Comparison of ENCODE assay signal across 29 cellular contexts in the genomic region with DNA sequence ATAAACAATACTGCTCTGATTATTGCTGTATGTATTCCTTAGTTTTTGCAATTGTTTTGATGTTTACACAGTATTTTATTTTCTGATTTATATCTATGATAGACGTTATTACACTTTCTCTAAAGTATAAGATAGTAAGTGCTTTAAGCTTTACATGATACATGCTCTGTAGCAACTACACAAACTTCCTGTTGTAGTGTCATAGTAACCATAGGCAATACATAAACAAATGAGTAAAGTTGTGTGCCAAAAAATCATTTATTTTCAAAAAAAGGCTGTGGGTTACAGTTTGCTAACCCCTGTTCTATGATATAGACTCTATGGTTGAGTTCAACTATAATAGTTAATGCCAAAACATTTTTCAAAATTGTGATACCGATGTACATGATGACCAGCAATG.
"Had no signal": no experiment of that assay in that cellular context is flagged by ENCODE, and none has a peak within 500 bp of the region (broad histone marks: within the 10 kb centered on the region; RNA-seq: fewer than 3 reads in every experiment).

No MANE protein-coding gene starts in this region.

- H3K4me1 ChIP-seq: ascending aorta, esophagus muscularis mucosa, foreskin keratinocyte, gastrocnemius medialis, heart left ventricle had no signal

- H3K27ac Mint-ChIP-seq: activated CD4-positive, alpha-beta memory T cell treated with anti-CD3 and anti-CD28 coated beads for 36 hours; activated CD4-positive, alpha-beta T cell treated with anti-CD3 and anti-CD28 coated beads for 36 hours; activated CD4-positive, alpha-beta T cell treated with anti-CD3 and anti-CD28 coated beads, Interleukin-2, amount 10 ng/mL, durations not matched to agents 24 days and 14 days; activated naive CD4-positive, alpha-beta T cell treated with anti-CD3 and anti-CD28 coated beads, Interleukin-2, amount 10 ng/mL, durations not matched to agents 7 days and 5 days; activated naive CD4-positive, alpha-beta T cell treated with anti-CD3 and anti-CD28 coated beads, Interleukin-2, amount 50 U/mL, for 72 hours; activated naive CD8-positive, alpha-beta T cell treated with anti-CD3 and anti-CD28 coated beads, Interleukin-2, amount 10 ng/mL, durations not matched to agents 7 days and 5 days; activated T-cell treated with anti-CD3 and anti-CD28 coated beads, Interleukin-2, amount 50 U/mL, for 24 hours; activated T-cell treated with anti-CD3 and anti-CD28 coated beads, Interleukin-2, amount 50 U/mL, for 72 hours; dendritic cell treated with granulocyte-macrophage colony-stimulating factor and Interleukin-4, amounts not matched to agents 40 ng/mL and 50 ng/mL, for 4 days; endodermal cell had no signal

- H3K27me3 Mint-ChIP-seq: activated CD4-positive, alpha-beta memory T cell treated with anti-CD3 and anti-CD28 coated beads for 36 hours; activated CD4-positive, alpha-beta T cell treated with anti-CD3 and anti-CD28 coated beads for 36 hours; activated CD4-positive, alpha-beta T cell treated with anti-CD3 and anti-CD28 coated beads, Interleukin-2, amount 10 ng/mL, durations not matched to agents 24 days and 14 days; activated naive CD4-positive, alpha-beta T cell treated with anti-CD3 and anti-CD28 coated beads, Interleukin-2, amount 10 ng/mL, durations not matched to agents 7 days and 5 days; activated naive CD8-positive, alpha-beta T cell treated with anti-CD3 and anti-CD28 coated beads, Interleukin-2, amount 10 ng/mL, durations not matched to agents 7 days and 5 days; activated T-cell treated with anti-CD3 and anti-CD28 coated beads, Interleukin-2, amount 50 U/mL, for 24 hours; central memory CD8-positive, alpha-beta T cell; dendritic cell treated with granulocyte-macrophage colony-stimulating factor and Interleukin-4, amounts not matched to agents 40 ng/mL and 50 ng/mL, for 4 days had no signal

- H3K4me3 Mint-ChIP-seq: activated CD4-positive, alpha-beta memory T cell treated with anti-CD3 and anti-CD28 coated beads for 36 hours; activated CD4-positive, alpha-beta T cell treated with anti-CD3 and anti-CD28 coated beads for 36 hours; activated CD4-positive, alpha-beta T cell treated with anti-CD3 and anti-CD28 coated beads, Interleukin-2, amount 10 ng/mL, durations not matched to agents 24 days and 14 days; activated naive CD4-positive, alpha-beta T cell treated with anti-CD3 and anti-CD28 coated beads, Interleukin-2, amount 10 ng/mL, durations not matched to agents 7 days and 5 days; activated naive CD8-positive, alpha-beta T cell treated with anti-CD3 and anti-CD28 coated beads, Interleukin-2, amount 10 ng/mL, durations not matched to agents 7 days and 5 days; activated T-cell treated with anti-CD3 and anti-CD28 coated beads, Interleukin-2, amount 50 U/mL, for 24 hours; activated T-cell treated with anti-CD3 and anti-CD28 coated beads, Interleukin-2, amount 50 U/mL, for 72 hours; central memory CD8-positive, alpha-beta T cell; dendritic cell treated with granulocyte-macrophage colony-stimulating factor and Interleukin-4, amounts not matched to agents 40 ng/mL and 50 ng/mL, for 4 days; endodermal cell had no signal

- H3K4me1 Mint-ChIP-seq: activated CD4-positive, alpha-beta T cell treated with anti-CD3 and anti-CD28 coated beads for 36 hours; activated CD4-positive, alpha-beta T cell treated with anti-CD3 and anti-CD28 coated beads, Interleukin-2, amount 10 ng/mL, durations not matched to agents 24 days and 14 days; activated naive CD4-positive, alpha-beta T cell treated with anti-CD3 and anti-CD28 coated beads, Interleukin-2, amount 10 ng/mL, durations not matched to agents 7 days and 5 days; activated naive CD8-positive, alpha-beta T cell treated with anti-CD3 and anti-CD28 coated beads, Interleukin-2, amount 10 ng/mL, durations not matched to agents 7 days and 5 days; central memory CD8-positive, alpha-beta T cell; endodermal cell had no signal

- H3K36me3 Mint-ChIP-seq: activated CD4-positive, alpha-beta memory T cell treated with anti-CD3 and anti-CD28 coated beads for 36 hours; activated naive CD4-positive, alpha-beta T cell treated with anti-CD3 and anti-CD28 coated beads, Interleukin-2, amount 10 ng/mL, durations not matched to agents 7 days and 5 days; activated naive CD4-positive, alpha-beta T cell treated with anti-CD3 and anti-CD28 coated beads, Interleukin-2, amount 50 U/mL, for 72 hours; activated naive CD8-positive, alpha-beta T cell treated with anti-CD3 and anti-CD28 coated beads, Interleukin-2, amount 10 ng/mL, durations not matched to agents 7 days and 5 days had no signal

- H3K36me3 ChIP-seq: ascending aorta, brain microvascular endothelial cell, esophagus muscularis mucosa, gastrocnemius medialis, heart left ventricle had no signal

- H3K27me3 ChIP-seq: ascending aorta, brain microvascular endothelial cell, dorsolateral prefrontal cortex, esophagus muscularis mucosa, foreskin keratinocyte, gastrocnemius medialis, heart left ventricle had no signal

- DNase-seq: activated CD4-positive, alpha-beta memory T cell treated with anti-CD3 and anti-CD28 coated beads for 36 hours; activated CD4-positive, alpha-beta T cell treated with anti-CD3 and anti-CD28 coated beads for 36 hours; activated CD4-positive, alpha-beta T cell treated with anti-CD3 and anti-CD28 coated beads, Interleukin-2, amount 10 ng/mL, durations not matched to agents 24 days and 14 days; activated CD4-positive, CD25-positive, alpha-beta regulatory T cell; activated CD4-positive, CD25-positive, alpha-beta regulatory T cell treated with anti-CD3 and anti-CD28 coated beads, Interleukin-2, amount 50 U/mL, for 72 hours; activated CD8-positive, alpha-beta memory T cell treated with anti-CD3 and anti-CD28 coated beads, Interleukin-2, amount 50 U/mL, for 48 hours; activated gamma-delta T cell; activated naive CD4-positive, alpha-beta T cell; activated naive CD4-positive, alpha-beta T cell treated with anti-CD3 and anti-CD28 coated beads, Interleukin-2, amount 10 ng/mL, durations not matched to agents 7 days and 5 days; activated naive CD8-positive, alpha-beta T cell treated with anti-CD3 and anti-CD28 coated beads, Interleukin-2, amount 10 ng/mL, durations not matched to agents 7 days and 5 days; activated T-cell treated with anti-CD3 and anti-CD28 coated beads for 4 hours; activated T-cell treated with anti-CD3 and anti-CD28 coated beads, Interleukin-2, amount 50 U/mL, for 24 hours; activated T-cell treated with anti-CD3 and anti-CD28 coated beads, Interleukin-2, amount 50 U/mL, for 72 hours; brain microvascular endothelial cell; dorsolateral prefrontal cortex; effector memory CD4-positive, alpha-beta T cell; endodermal cell; erythroblast; foreskin keratinocyte; gastrocnemius medialis; glutamatergic neuron; heart left ventricle; T-helper 2 cell had no signal

- H3K27ac ChIP-seq: ascending aorta, brain microvascular endothelial cell, coronary artery, dorsolateral prefrontal cortex, esophagus muscularis mucosa, foreskin keratinocyte, gastrocnemius medialis, heart left ventricle had no signal

- H3K9me3 Mint-ChIP-seq: activated CD4-positive, alpha-beta T cell treated with anti-CD3 and anti-CD28 coated beads, Interleukin-2, amount 10 ng/mL, durations not matched to agents 24 days and 14 days had no signal

- H3K9me3 ChIP-seq: gastrocnemius medialis had no signal

- H3K4me3 ChIP-seq: ascending aorta, coronary artery, dorsolateral prefrontal cortex, esophagus muscularis mucosa, gastrocnemius medialis, heart left ventricle had no signal
